In the genomic region with DNA sequence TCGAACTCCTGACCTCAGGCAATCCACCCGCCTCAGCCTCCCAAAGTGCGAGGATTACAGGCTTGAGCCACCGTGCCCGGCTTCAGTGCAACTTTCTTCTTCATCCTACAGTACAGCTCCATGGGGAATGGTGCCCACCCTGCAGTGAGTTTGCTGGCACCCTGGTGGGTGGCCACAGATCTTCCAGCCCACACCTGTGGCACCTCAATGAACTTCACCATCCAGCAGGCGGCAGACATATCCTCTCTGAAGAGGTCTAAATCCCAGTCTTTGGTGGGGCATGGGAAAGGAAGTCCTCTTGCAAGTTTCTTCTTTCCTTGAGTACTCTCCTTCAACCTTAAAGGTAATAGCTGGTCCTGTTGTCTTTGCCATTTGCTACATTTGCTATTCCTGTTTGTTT, we compare ENCODE assay signal across 9 cellular contexts. TPM values are rescaled to one million over a fixed set of nuclear protein-coding genes. Genes with fewer than 3 reads are reported as not detected.
DNase-seq lines count a peak whose midpoint lies in the region; ATAC-seq and TF ChIP-seq lines count a peak whose summit lies in the region.
"Had no signal": no experiment of that assay in that cellular context is flagged by ENCODE, and none has a peak within 500 bp of the region (broad histone marks: within the 10 kb centered on the region; RNA-seq: fewer than 3 reads in every experiment).

No MANE protein-coding gene starts in this region.

- no peak overlapping the region for H3K27ac Mint-ChIP-seq in activated naive CD4-positive, alpha-beta T cell treated with anti-CD3 and anti-CD28 coated beads, Interleukin-2, amount 10 ng/mL, durations not matched to agents 7 days and 5 days
- H3K27ac Mint-ChIP-seq in dendritic cell treated with granulocyte-macrophage colony-stimulating factor and Interleukin-4, amounts not matched to agents 40 ng/mL and 50 ng/mL, for 4 days: peak overlapping the region; percentile 41
- peak overlapping the region; percentile 80 for H3K27ac Mint-ChIP-seq in stimulated activated naive B cell treated with anti-CD40 and anti-IgM and Interleukin-4, amounts not matched to agents 10 μg/mL and 1 μg/mL and 100 μg/mL, for 72 hours

- peak overlapping the region; percentile 56 for H3K4me3 Mint-ChIP-seq in activated naive CD4-positive, alpha-beta T cell treated with anti-CD3 and anti-CD28 coated beads, Interleukin-2, amount 10 ng/mL, durations not matched to agents 7 days and 5 days
- peak overlapping the region; percentile 51 for H3K4me3 Mint-ChIP-seq in dendritic cell treated with granulocyte-macrophage colony-stimulating factor and Interleukin-4, amounts not matched to agents 40 ng/mL and 50 ng/mL, for 4 days
- peak overlapping the region; percentile 68 to 82 for H3K4me3 Mint-ChIP-seq in stimulated activated naive B cell treated with anti-CD40 and anti-IgM and Interleukin-4, amounts not matched to agents 10 μg/mL and 1 μg/mL and 100 μg/mL, for 72 hours

- H3K27me3 ChIP-seq in PC-9 (ENCODE audit: insufficient read depth, low read depth): no peaks in the 10 kb centered on the region

- H3K4me1 ChIP-seq in PC-9 (replicated peaks; ENCODE audit: insufficient read depth): peaks cover 6% of the 10 kb centered on the region; the same call in 1 of the 2 replicates

- POLR2A ChIA-PET in PC-9 (lab: Charles Lee; ENCODE audit: unreplicated experiment): no interaction called here

- ATAC-seq in stimulated activated naive B cell treated with anti-CD40 and anti-IgM and Interleukin-4, amounts not matched to agents 10 μg/mL and 1 μg/mL and 100 μg/mL, for 72 hours (replicated peaks): peak; percentile 3 to 13
- ATAC-seq in HG03521 (IDR thresholded peaks at IDR 0.05; ENCODE audit: unreplicated experiment): no peak

- H3K27ac ChIP-seq in PC-9: no peak overlapping the region
- H3K27ac ChIP-seq: C4-2B had no signal

- H3K4me1 Mint-ChIP-seq in activated naive CD4-positive, alpha-beta T cell treated with anti-CD3 and anti-CD28 coated beads, Interleukin-2, amount 10 ng/mL, durations not matched to agents 7 days and 5 days: peaks cover 6% of the 10 kb centered on the region
- peaks cover 5% of the 10 kb centered on the region for H3K4me1 Mint-ChIP-seq in dendritic cell treated with granulocyte-macrophage colony-stimulating factor and Interleukin-4, amounts not matched to agents 40 ng/mL and 50 ng/mL, for 4 days (ENCODE audit: low read depth)
- H3K4me1 Mint-ChIP-seq in stimulated activated naive B cell treated with anti-CD40 and anti-IgM and Interleukin-4, amounts not matched to agents 10 μg/mL and 1 μg/mL and 100 μg/mL, for 72 hours: peaks cover 5 to 26% of the 10 kb centered on the region in 2 donors

- H3K27me3 Mint-ChIP-seq in activated naive CD4-positive, alpha-beta T cell treated with anti-CD3 and anti-CD28 coated beads, Interleukin-2, amount 10 ng/mL, durations not matched to agents 7 days and 5 days: peaks cover 10% of the 10 kb centered on the region
- H3K27me3 Mint-ChIP-seq in dendritic cell treated with granulocyte-macrophage colony-stimulating factor and Interleukin-4, amounts not matched to agents 40 ng/mL and 50 ng/mL, for 4 days: peaks cover 9% of the 10 kb centered on the region
- H3K27me3 Mint-ChIP-seq in stimulated activated naive B cell treated with anti-CD40 and anti-IgM and Interleukin-4, amounts not matched to agents 10 μg/mL and 1 μg/mL and 100 μg/mL, for 72 hours: no peaks in the 10 kb centered on the region

- DNase-seq in activated naive CD4-positive, alpha-beta T cell treated with anti-CD3 and anti-CD28 coated beads, Interleukin-2, amount 10 ng/mL, durations not matched to agents 7 days and 5 days: no peak
- DNase-seq in activated naive CD4-positive, alpha-beta T cell treated with anti-CD3 and anti-CD28 coated beads, Interleukin-2, amount 50 U/mL, for 16 hours: no peak
- DNase-seq in PC-9 (no peak), HUDEP-2 (lab: John Stamatoyannopoulos, UW; ENCODE audit: unreplicated experiment in 76 of 76) (no peak), NCI-H446 treated with DMSO at 0.1 percent for 48 hours (lab: John Stamatoyannopoulos, UW) (no peak)
- DNase-seq in stimulated activated naive B cell treated with anti-CD40 and anti-IgM and Interleukin-4, amounts not matched to agents 10 μg/mL and 1 μg/mL and 100 μg/mL, for 72 hours: no peak

- H4K20me1 ChIP-seq in PC-9 (ENCODE audit: insufficient read depth): no peaks in the 10 kb centered on the region

- intact Hi-C loops in PC-9 (cut with micrococcal nuclease; ENCODE audit: unreplicated experiment): loop anchor here (2.0 kb wide), 1 partner anchor 352 kb away; no protein-coding TSS in a partner anchor
- intact Hi-C loops in dendritic cell treated with granulocyte-macrophage colony-stimulating factor and Interleukin-4, amounts not matched to agents 40 ng/mL and 50 ng/mL, for 4 days (cut with micrococcal nuclease): loop anchor here (10.0 kb wide), 1 partner anchor 134 kb away; a partner anchor contains a TSS

- BruUV-seq in PC-9 (replicated peaks; lab: Mats Ljungman, UMichigan): no TSS peak

- no peak for TF ChIP-seq CTCF in PC-9 (conservative IDR thresholded peaks at IDR 0.05)

- H3K4me3 ChIP-seq in PC-9: peak overlapping the region; percentile 62; the same call in 1 of the 2 replicates

- CTCF ChIA-PET in activated naive CD4-positive, alpha-beta T cell treated with anti-CD3 and anti-CD28 coated beads, Interleukin-2, amount 10 ng/mL, durations not matched to agents 7 days and 5 days (lab: Charles Lee): interaction anchor here (0.6 to 2.8 kb wide), 10 partner anchors 12 to 818 kb away, joined by 3 to 13 read pairs (median 5); no protein-coding TSS in a partner anchor
- CTCF ChIA-PET in PC-9 (lab: Charles Lee): interaction anchor here (0.6 to 1.2 kb wide), 20 partner anchors 15 to 1224 kb away, joined by 3 to 15 read pairs (median 7); a partner anchor contains a TSS

- H3K9me3 ChIP-seq in PC-9 (ENCODE audit: insufficient read depth, low read depth): no peaks in the 10 kb centered on the region

- H3K9me2 ChIP-seq in PC-9 (ENCODE audit: insufficient read depth): no peaks in the 10 kb centered on the region

- H3K36me3 Mint-ChIP-seq in activated naive CD4-positive, alpha-beta T cell treated with anti-CD3 and anti-CD28 coated beads, Interleukin-2, amount 10 ng/mL, durations not matched to agents 7 days and 5 days: no peaks in the 10 kb centered on the region
- no peaks in the 10 kb centered on the region for H3K36me3 Mint-ChIP-seq in dendritic cell treated with granulocyte-macrophage colony-stimulating factor and Interleukin-4, amounts not matched to agents 40 ng/mL and 50 ng/mL, for 4 days (ENCODE audit: low read depth)
- H3K36me3 Mint-ChIP-seq in stimulated activated naive B cell treated with anti-CD40 and anti-IgM and Interleukin-4, amounts not matched to agents 10 μg/mL and 1 μg/mL and 100 μg/mL, for 72 hours: no peaks in the 10 kb centered on the region

- H3K36me3 ChIP-seq in PC-9 (ENCODE audit: low read depth): no peaks in the 10 kb centered on the region

- no peaks in the 10 kb centered on the region for H3K79me2 ChIP-seq in PC-9 (ENCODE audit: low read depth)

- peak overlapping the region; percentile 90 for H3K4me2 ChIP-seq in PC-9

- H3K9me3 Mint-ChIP-seq in activated naive CD4-positive, alpha-beta T cell treated with anti-CD3 and anti-CD28 coated beads, Interleukin-2, amount 10 ng/mL, durations not matched to agents 7 days and 5 days: no peaks in the 10 kb centered on the region
- no peaks in the 10 kb centered on the region for H3K9me3 Mint-ChIP-seq in dendritic cell treated with granulocyte-macrophage colony-stimulating factor and Interleukin-4, amounts not matched to agents 40 ng/mL and 50 ng/mL, for 4 days
- no peaks in the 10 kb centered on the region for H3K9me3 Mint-ChIP-seq in stimulated activated naive B cell treated with anti-CD40 and anti-IgM and Interleukin-4, amounts not matched to agents 10 μg/mL and 1 μg/mL and 100 μg/mL, for 72 hours

- no peaks in the 10 kb centered on the region; the same call in 1 of the 2 replicates for H3F3A ChIP-seq in PC-9 (ENCODE audit: insufficient read depth, low read depth)

- peak overlapping the region; percentile 90 for H2AFZ ChIP-seq in PC-9

RNA-seq across cellular contexts. Expression of a gene that starts 18.1 kb away (rescaled TPM):
- 4.2 and 4.3 TPM in 2 replicates for total RNA-seq in PC-9 (2021)

RNA-seq across cellular contexts. Expression of a gene that starts 56.3 kb away (rescaled TPM):
- total RNA-seq in PC-9 (2021): 0.05 and 0.09 TPM in 2 replicates
